In the genomic region with DNA sequence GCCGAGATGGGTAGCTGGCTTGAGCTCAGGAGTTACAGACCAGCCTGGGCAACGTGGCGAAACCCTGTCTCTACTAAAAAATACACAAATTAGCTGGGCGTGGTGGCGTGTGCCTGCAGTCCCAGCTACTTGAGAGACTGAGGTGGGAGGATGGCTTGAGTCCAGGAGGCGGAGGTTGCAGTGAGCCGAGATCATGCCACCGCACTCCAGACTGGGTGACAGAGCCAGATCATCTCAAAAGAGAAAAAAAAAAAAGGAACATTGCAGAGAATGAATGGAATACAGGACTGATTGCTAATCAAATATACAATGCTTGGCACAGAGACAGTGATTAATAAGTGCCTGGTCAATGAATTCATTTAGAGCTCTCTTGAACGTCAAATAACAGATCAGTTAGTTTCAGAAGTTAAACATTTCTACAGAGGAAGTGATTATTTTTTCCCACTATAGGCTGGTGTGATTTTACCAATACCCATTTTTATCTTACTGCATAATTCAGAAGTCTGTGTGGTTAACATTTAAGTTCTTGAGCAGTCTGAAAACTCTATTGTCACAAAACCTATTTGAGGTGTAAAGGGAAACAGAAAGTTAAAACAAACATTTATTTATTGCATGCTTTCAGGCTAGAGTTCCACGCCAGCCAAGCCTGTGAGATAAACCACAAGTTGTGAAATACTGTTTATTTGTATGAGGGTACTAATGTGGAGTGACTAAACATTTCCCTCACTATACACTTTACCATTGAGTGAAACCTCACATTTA, we compare ENCODE assay signal across 9 cellular contexts. TPM values are rescaled to one million over a fixed set of nuclear protein-coding genes. Genes with fewer than 3 reads are reported as not detected.
DNase-seq lines count a peak whose midpoint lies in the region; ATAC-seq, FAIRE-seq and TF ChIP-seq lines count a peak whose summit lies in the region.
"Had no signal": no experiment of that assay in that cellular context is flagged by ENCODE, and none has a peak within 500 bp of the region (broad histone marks: within the 10 kb centered on the region; RNA-seq: fewer than 3 reads in every experiment).

No MANE protein-coding gene starts in this region.

- no peak overlapping the region for H3K9ac ChIP-seq in H9 (ENCODE audit: extremely low read depth, insufficient read length, low read length)

- TF ChIP-seq EP300 in ovary (IDR thresholded peaks at IDR 0.05) = no peak

- H2BK15ac ChIP-seq in H9 (ENCODE audit: low read depth, low read length) = no peak overlapping the region

- WGBS in ovary, 3 donors = 60 to 65% (median 60%) methylated on average over 10 of the region's 10 CpGs
- no CpG with 5 or more reads among the region's 10 CpGs for WGBS in H9 (ENCODE audit: extremely low coverage, insufficient read length, low lambda C conversion rate)

- H3K9me3 Mint-ChIP-seq in H9 = no peaks in the 10 kb centered on the region

- no peaks in the 10 kb centered on the region for H3K23me2 ChIP-seq in H9 (ENCODE audit: insufficient read length, low read depth, low read length, poor library complexity, severe bottlenecking)

- FAIRE-seq in GM12892 (lab: Jason Lieb, UNC) = peak; percentile 5

- intact Hi-C loops in ovary (cut with DNase I) = loop anchor here in 3 of 4 donors (10.0 kb wide), 4 partner anchors 55 to 195 kb away; a partner anchor contains a TSS

- H3K4ac ChIP-seq in H9 (ENCODE audit: low read depth, low read length) = no peak overlapping the region

- H3K79me1 ChIP-seq in H9 (ENCODE audit: insufficient read depth, low read depth, low read length, poor library complexity, severe bottlenecking) = no peaks in the 10 kb centered on the region

- peaks cover 2% of the 10 kb centered on the region for H3K27me3 Mint-ChIP-seq in H9 (ENCODE audit: low read depth)

- H3K27ac ChIP-seq in ovary (no peak overlapping the region), H9 (ENCODE audit: insufficient read length, low read depth, low read length) (no peak overlapping the region)
- H3K27ac ChIP-seq: SK-N-MC had no signal

- no peak overlapping the region for H3K14ac ChIP-seq in H9 (ENCODE audit: insufficient read depth, low read length)

- H3K4me1 ChIP-seq in ovary (ENCODE audit: insufficient read depth) (no peaks in the 10 kb centered on the region), H9 (ENCODE audit: insufficient read depth, low read length) (no peaks in the 10 kb centered on the region)

- H2BK20ac ChIP-seq in H9 (ENCODE audit: low read depth, low read length, poor library complexity, severe bottlenecking) = no peak overlapping the region

- H2AFZ ChIP-seq in H9 (ENCODE audit: low read length) = no peak overlapping the region

- DNase-seq in GM12892 (ENCODE audit: insufficient read length) (no peak), HT-29 (ENCODE audit: low spot score) (peak; percentile 32), epithelial cell of esophagus (ENCODE audit: low read depth) (peak; percentile 65), SW 1271 (lab: John Stamatoyannopoulos, UW) (no peak), ovary (no peak), NCI-H1417 (lab: John Stamatoyannopoulos, UW) (no peak), H9 (no peak)

- H4K8ac ChIP-seq in H9 (replicated peaks; ENCODE audit: insufficient read length, low read depth, low read length) = no peak overlapping the region

- TF ChIP-seq POLR2A in GM12892 (IDR thresholded peaks at IDR 0.05; ENCODE audit: low read depth, low read length) (no peak), ovary (IDR thresholded peaks at IDR 0.05) (no peak)

- no peak overlapping the region for H3K4me2 ChIP-seq in H9 (ENCODE audit: insufficient read depth, insufficient read length, low read length)

- no peaks in the 10 kb centered on the region for H4K20me1 ChIP-seq in H9 (ENCODE audit: control insufficient read depth, insufficient read depth, insufficient read length)

- no peak overlapping the region for H4K5ac ChIP-seq in H9 (ENCODE audit: insufficient read length, low read depth, low read length)

- no peak overlapping the region for H3K56ac ChIP-seq in H9 (ENCODE audit: insufficient read length, low read depth, low read length)

- H3K36me3 Mint-ChIP-seq in H9 (ENCODE audit: insufficient read depth in 1 of 3, low read depth in 3 of 3) = no peaks in the 10 kb centered on the region; a peak in 1 of 7 replicates

- no peak overlapping the region for H4K91ac ChIP-seq in H9 (ENCODE audit: insufficient read length, low read depth, low read length)

- H3K4me3 Mint-ChIP-seq in H9 = no peak overlapping the region

- no peaks in the 10 kb centered on the region for H3K9me3 ChIP-seq in ovary
- H3K9me3 ChIP-seq in H9 (ENCODE audit: control insufficient read depth, low read depth, low read length) = no peaks in the 10 kb centered on the region

- H3K27ac Mint-ChIP-seq in H9 = peak overlapping the region in 1 of 3 experiments; percentile 21; a peak in 1 of 7 replicates

- H3T11ph ChIP-seq in H9 (ENCODE audit: low read length) = no peak overlapping the region

- H3K36me3 ChIP-seq in ovary = no peaks in the 10 kb centered on the region

- no peak overlapping the region for H2AK5ac ChIP-seq in H9 (ENCODE audit: insufficient read length, low read length)

- H3K27me3 ChIP-seq in ovary (no peaks in the 10 kb centered on the region), H9 (ENCODE audit: insufficient read depth, low read length) (no peaks in the 10 kb centered on the region)

- H2BK12ac ChIP-seq in H9 (ENCODE audit: insufficient read length, low read depth, low read length) = no peak overlapping the region

- no peak overlapping the region for H2BK120ac ChIP-seq in H9 (ENCODE audit: low read depth, low read length, poor library complexity, severe bottlenecking)

- H3K23ac ChIP-seq in H9 (ENCODE audit: insufficient read length, low read depth, low read length) = no peak overlapping the region

- TF ChIP-seq CTCF in epithelial cell of esophagus (IDR thresholded peaks at IDR 0.05; ENCODE audit: insufficient read depth, low read depth, low read length, missing control alignments) (no peak), ovary (IDR thresholded peaks at IDR 0.05) (no peak), H9 (conservative IDR thresholded peaks at IDR 0.05) (no peak)

- no peak overlapping the region for H3K18ac ChIP-seq in H9 (ENCODE audit: insufficient read length, low read depth, low read length)

- H3K79me2 ChIP-seq in H9 (ENCODE audit: insufficient read depth, low read length) = no peaks in the 10 kb centered on the region

- H3K4me1 Mint-ChIP-seq in H9 = peaks cover 7 to 14% of the 10 kb centered on the region in 2 experiments

- H3K4me3 ChIP-seq in epithelial cell of esophagus (ENCODE audit: low read length) (no peak overlapping the region), ovary (no peak overlapping the region)
- H3K4me3 ChIP-seq: SK-N-MC had no signal

- ATAC-seq in GM21576 (IDR thresholded peaks at IDR 0.05; ENCODE audit: unreplicated experiment) = peak; percentile 82

- H2BK5ac ChIP-seq in H9 (ENCODE audit: insufficient read length, low read length) = no peak overlapping the region

RNA-seq across cellular contexts. Expression of a gene that starts 7.7 kb away (rescaled TPM):
- 34.0 TPM for polyA plus RNA-seq in GM12892 (2012; ENCODE audit: missing spikeins)
- 29.0 and 29.6 TPM in 2 replicates for total RNA-seq in HT-29 (2014; rRNA removed; shearing (Covaris generic))
- total RNA-seq in ovary (10 to 100 TPM; 37.4 to 91.3 (median 53.5) TPM), H9 (2021) (10.5 and 11.1 TPM in 2 replicates)
- 10 to 100 TPM; 26.2 to 29.7 TPM for polyA plus RNA-seq in ovary

RNA-seq across cellular contexts. Expression of a gene that starts 48.0 kb away (rescaled TPM):
- polyA plus RNA-seq in GM12892 (2012; ENCODE audit: missing spikeins) = 399 TPM
- total RNA-seq in HT-29 (2014; rRNA removed; shearing (Covaris generic)) = 37.6 and 50.9 TPM in 2 replicates
- total RNA-seq in ovary (100 to 1,000 TPM; 240 to 366 (median 296) TPM), H9 (2021) (131 and 142 TPM in 2 replicates)
- polyA plus RNA-seq in ovary = 100 to 1,000 TPM; 341 to 373 TPM

RNA-seq across cellular contexts. Expression of a gene that starts 59.9 kb away (rescaled TPM):
- 49.3 TPM for polyA plus RNA-seq in GM12892 (2012; ENCODE audit: missing spikeins)
- total RNA-seq in HT-29 (2014; rRNA removed; shearing (Covaris generic)) = 54.7 and 59.0 TPM in 2 replicates
- 10 to 100 TPM in 6 of 7 donors, 1 to 10 TPM in 1; 9.0 to 17.1 (median 13.0) TPM for total RNA-seq in ovary
- 10 to 100 TPM in 1 of 2 donors, 1 to 10 TPM in 1; 8.6 to 39.5 TPM for polyA plus RNA-seq in ovary
- total RNA-seq in H9 (2021) = 47.3 and 50.8 TPM in 2 replicates

Comparison
In these comparisons a context has a peak if more than half of its experiments do, and no peak if none do; other contexts are left out.
1. DNase-seq: peak in HT-29 (single experiment) and epithelial cell of esophagus (single experiment); none in GM12892 (single experiment), SW 1271 (0 of 2), ovary (0 of 5), NCI-H1417 (0 of 3) and H9 (single experiment).